Comparison of ENCODE assay signal across 15 cellular contexts in genomic region chr12:26416550-26416949, GRCh38.
DNase-seq lines count a peak whose midpoint lies in the region; ATAC-seq and TF ChIP-seq lines count a peak whose summit lies in the region.
"Had no signal": no experiment of that assay in that cellular context is flagged by ENCODE, and none has a peak within 500 bp of the region (broad histone marks: within the 10 kb centered on the region; RNA-seq: fewer than 3 reads in every experiment).

No MANE protein-coding gene starts in this region.

- POLR2A ChIA-PET in PC-3 (lab: Charles Lee; ENCODE audit: unreplicated experiment): no interaction called here

- CTCF ChIA-PET in PC-3 (lab: Charles Lee): no interaction called here
- CTCF ChIA-PET in activated naive CD4-positive, alpha-beta T cell treated with anti-CD3 and anti-CD28 coated beads for 36 hours (lab: Charles Lee): no interaction called here

- H3K4me1 ChIP-seq in PC-3 (ENCODE audit: insufficient read depth, low read length): 0 out of 2 replicates have a peak, but pooled peaks cover 5% of the 10 kb centered on the region
- H3K4me1 ChIP-seq in right cardiac atrium (ENCODE audit: control insufficient read depth, insufficient read depth, low read length): no peaks in the 10 kb centered on the region
- H3K4me1 ChIP-seq: Caco-2 had no signal

- no peaks in the 10 kb centered on the region for H3K27me3 Mint-ChIP-seq in activated naive CD4-positive, alpha-beta T cell treated with anti-CD3 and anti-CD28 coated beads for 36 hours (ENCODE audit: low read depth)
- H3K27me3 Mint-ChIP-seq: CD8-positive, alpha-beta memory T cell had no signal

- BruUV-seq in PC-3 (replicated peaks; lab: Mats Ljungman, UMichigan): no TSS peak

- H3K9me3 ChIP-seq in PC-3 (ENCODE audit: low read length) (no peaks in the 10 kb centered on the region), right cardiac atrium (ENCODE audit: control insufficient read depth, low read length) (no peaks in the 10 kb centered on the region)

- no peak overlapping the region for H3K27ac Mint-ChIP-seq in activated naive CD4-positive, alpha-beta T cell treated with anti-CD3 and anti-CD28 coated beads for 36 hours
- H3K27ac Mint-ChIP-seq: CD8-positive, alpha-beta memory T cell had no signal

- DNase-seq in NCI-H1105 treated with DMSO at 0.1 percent for 48 hours (lab: John Stamatoyannopoulos, UW) (peak; percentile 40), NCI-H1105 (lab: John Stamatoyannopoulos, UW) (no peak), NCI-H146 (lab: John Stamatoyannopoulos, UW) (peak; percentile 55), PC-3 (peak; percentile 32), kidney glomerular epithelial cell (lab: John Stamatoyannopoulos, UW) (no peak), right cardiac atrium (no peak)
- DNase-seq in activated naive CD4-positive, alpha-beta T cell treated with anti-CD3 and anti-CD28 coated beads for 36 hours: no peak
- DNase-seq: Caco-2; CD8-positive, alpha-beta memory T cell; DND-41; GDM1; GOT3; H9 had no signal

- intact Hi-C loops in PC-3 (cut with micrococcal nuclease) (loop anchor here (1.0 to 5.0 kb wide), 2 partner anchors 142 to 294 kb away; no protein-coding TSS in a partner anchor), right cardiac atrium (cut with DNase I) (no loop called here)
- intact Hi-C loops in activated naive CD4-positive, alpha-beta T cell treated with anti-CD3 and anti-CD28 coated beads for 36 hours (cut with micrococcal nuclease): no loop called here

- no peaks in the 10 kb centered on the region for H4K20me1 ChIP-seq in PC-3 (ENCODE audit: low read length)

- no peak overlapping the region for H3K4me2 ChIP-seq in PC-3 (ENCODE audit: low read length)

- H3K9me2 ChIP-seq in PC-3 (replicated peaks; ENCODE audit: low read length): no peaks in the 10 kb centered on the region

- H3F3A ChIP-seq in PC-3 (ENCODE audit: low read length, unreplicated experiment): no peaks in the 10 kb centered on the region

- H3K36me3 Mint-ChIP-seq in activated naive CD4-positive, alpha-beta T cell treated with anti-CD3 and anti-CD28 coated beads for 36 hours (ENCODE audit: low read depth): peaks cover 22% of the 10 kb centered on the region

- H3K4me3 ChIP-seq in PC-3 (ENCODE audit: low read length): no peak overlapping the region
- H3K4me3 ChIP-seq in right cardiac atrium (ENCODE audit: low read length): no peak overlapping the region

- ATAC-seq in PC-3: peak; percentile 82
- ATAC-seq in right cardiac atrium: no peak

- no peak overlapping the region for H3K9ac ChIP-seq in PC-3 (ENCODE audit: low read length)

- no peaks in the 10 kb centered on the region for H3K79me2 ChIP-seq in PC-3 (ENCODE audit: low read length)

- H3K4me3 Mint-ChIP-seq in activated naive CD4-positive, alpha-beta T cell treated with anti-CD3 and anti-CD28 coated beads for 36 hours: no peak overlapping the region
- H3K4me3 Mint-ChIP-seq: CD14-positive monocyte; CD8-positive, alpha-beta memory T cell; H9 had no signal

- 80% methylated on average over 3 of the region's 3 CpGs for WGBS in right cardiac atrium

- 0 out of 2 replicates have a peak overlapping the region, but pooled peaks have one; percentile 8 for H2AFZ ChIP-seq in PC-3 (ENCODE audit: low read length)

- TF ChIP-seq CTCF in PC-3 (conservative IDR thresholded peaks at IDR 0.05; ENCODE audit: low read depth, low read length): no peak

- H3K27ac ChIP-seq in PC-3 (ENCODE audit: low read length) (no peak overlapping the region), right cardiac atrium (ENCODE audit: low read length) (no peak overlapping the region)
- H3K27ac ChIP-seq: 22Rv1 had no signal

- no peaks in the 10 kb centered on the region for H3K4me1 Mint-ChIP-seq in activated naive CD4-positive, alpha-beta T cell treated with anti-CD3 and anti-CD28 coated beads for 36 hours (ENCODE audit: low read depth)
- H3K4me1 Mint-ChIP-seq: CD14-positive monocyte, H9 had no signal

- no peaks in the 10 kb centered on the region for H3K36me3 ChIP-seq in PC-3 (ENCODE audit: low read depth, low read length)

- no peaks in the 10 kb centered on the region for H3K9me3 Mint-ChIP-seq in activated naive CD4-positive, alpha-beta T cell treated with anti-CD3 and anti-CD28 coated beads for 36 hours
- H3K9me3 Mint-ChIP-seq: CD8-positive, alpha-beta memory T cell; H9 had no signal

- H3K27me3 ChIP-seq in PC-3 (ENCODE audit: low read length) (no peaks in the 10 kb centered on the region), right cardiac atrium (ENCODE audit: control insufficient read depth, insufficient read depth) (no peaks in the 10 kb centered on the region)

Comparison
In these comparisons a context has a peak if more than half of its experiments do, and no peak if none do; other contexts are left out.
1. DNase-seq: peak in NCI-H1105 treated with DMSO at 0.1 percent for 48 hours (single experiment), NCI-H146 (single experiment) and PC-3 (single experiment); none in NCI-H1105 (single experiment), activated naive CD4-positive, alpha-beta T cell treated with anti-CD3 and anti-CD28 coated beads for 36 hours (single experiment), kidney glomerular epithelial cell (single experiment) and right cardiac atrium (0 of 3).